In the genomic region with DNA sequence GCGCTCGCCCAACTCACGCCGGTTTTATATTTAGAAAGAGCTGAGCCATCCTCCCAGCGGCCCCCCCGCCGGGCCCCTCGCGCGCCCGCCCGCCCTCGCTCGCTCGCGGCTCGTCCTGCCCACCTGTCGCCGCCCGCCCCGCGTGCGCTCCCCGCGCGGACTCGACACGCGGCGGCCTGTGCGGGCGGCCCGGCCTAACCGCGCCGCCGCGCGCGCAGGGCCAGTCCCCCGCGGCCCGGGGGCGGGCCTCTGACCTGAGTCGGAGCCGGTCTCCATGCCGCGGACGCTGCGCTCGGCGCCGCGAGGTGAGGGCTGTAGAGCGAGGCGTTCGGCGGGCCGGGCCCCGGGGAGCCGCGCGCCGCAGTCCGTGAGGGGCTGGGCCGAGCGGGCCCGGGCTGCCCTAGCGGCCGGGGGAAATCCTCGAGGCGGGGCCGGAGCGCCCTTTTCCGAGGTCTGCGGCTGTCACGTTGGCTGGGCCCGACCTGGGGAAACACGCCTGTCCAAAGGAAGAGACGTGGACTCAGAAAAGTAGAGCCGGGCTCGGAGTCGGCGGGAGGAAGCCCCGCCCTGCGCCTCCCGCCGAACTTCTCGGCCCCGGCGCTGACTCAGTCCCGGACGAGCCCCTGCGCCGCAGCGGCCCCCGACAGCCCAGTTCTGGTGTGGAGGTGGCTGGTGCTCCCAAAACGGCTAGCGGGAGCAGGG, we compare ENCODE assay signal across 8 cellular contexts. TPM values are rescaled to one million over a fixed set of nuclear protein-coding genes. Genes with fewer than 3 reads are reported as not detected.
DNase-seq lines count a peak whose midpoint lies in the region; ATAC-seq, FAIRE-seq and TF ChIP-seq lines count a peak whose summit lies in the region.

A gene with protein sequence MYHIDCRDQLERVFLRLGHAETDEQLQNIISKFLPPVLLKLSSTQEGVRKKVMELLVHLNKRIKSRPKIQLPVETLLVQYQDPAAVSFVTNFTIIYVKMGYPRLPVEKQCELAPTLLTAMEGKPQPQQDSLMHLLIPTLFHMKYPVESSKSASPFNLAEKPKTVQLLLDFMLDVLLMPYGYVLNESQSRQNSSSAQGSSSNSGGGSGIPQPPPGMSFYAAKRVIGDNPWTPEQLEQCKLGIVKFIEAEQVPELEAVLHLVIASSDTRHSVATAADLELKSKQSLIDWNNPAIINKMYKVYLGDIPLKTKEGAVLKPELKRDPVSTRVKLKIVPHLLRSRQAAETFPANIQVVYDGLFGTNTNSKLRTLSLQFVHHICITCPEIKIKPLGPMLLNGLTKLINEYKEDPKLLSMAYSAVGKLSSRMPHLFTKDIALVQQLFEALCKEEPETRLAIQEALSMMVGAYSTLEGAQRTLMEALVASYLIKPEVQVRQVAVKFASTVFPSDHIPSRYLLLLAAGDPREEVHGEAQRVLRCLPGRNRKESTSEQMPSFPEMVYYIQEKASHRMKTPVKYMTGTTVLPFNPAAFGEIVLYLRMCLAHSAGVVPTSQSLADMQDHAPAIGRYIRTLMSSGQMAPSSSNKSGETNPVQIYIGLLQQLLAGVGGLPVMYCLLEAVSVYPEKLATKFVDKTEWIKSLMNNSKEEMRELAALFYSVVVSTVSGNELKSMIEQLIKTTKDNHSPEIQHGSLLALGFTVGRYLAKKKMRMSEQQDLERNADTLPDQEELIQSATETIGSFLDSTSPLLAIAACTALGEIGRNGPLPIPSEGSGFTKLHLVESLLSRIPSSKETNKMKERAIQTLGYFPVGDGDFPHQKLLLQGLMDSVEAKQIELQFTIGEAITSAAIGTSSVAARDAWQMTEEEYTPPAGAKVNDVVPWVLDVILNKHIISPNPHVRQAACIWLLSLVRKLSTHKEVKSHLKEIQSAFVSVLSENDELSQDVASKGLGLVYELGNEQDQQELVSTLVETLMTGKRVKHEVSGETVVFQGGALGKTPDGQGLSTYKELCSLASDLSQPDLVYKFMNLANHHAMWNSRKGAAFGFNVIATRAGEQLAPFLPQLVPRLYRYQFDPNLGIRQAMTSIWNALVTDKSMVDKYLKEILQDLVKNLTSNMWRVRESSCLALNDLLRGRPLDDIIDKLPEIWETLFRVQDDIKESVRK (N-terminal part only) (minus strand): TSS at position 522 of the 702 bp plus-strand sequence. CDS start 11,465 bp downstream, outside the sequence.

- H3K27ac ChIP-seq in kidney (ENCODE audit: low read depth in 2 of 2, low read length in 2 of 2) = peak within 1 kb of the TSS; percentile 79 to 91

- DNase-seq in SIG-M5 treated with dmso at 0.1 percent for 504 hours (lab: John Stamatoyannopoulos, UW; ENCODE audit: unreplicated experiment) = peak; percentile 69
- DNase-seq in SIG-M5 (lab: John Stamatoyannopoulos, UW) = no peak
- peak; percentile 80 for DNase-seq in NCI-H2227 (lab: John Stamatoyannopoulos, UW; ENCODE audit: unreplicated experiment)
- peak; percentile 74 for DNase-seq in activated CD4-positive, CD25-positive, alpha-beta regulatory T cell treated with anti-CD3 and anti-CD28 coated beads, Interleukin-2, amount 50 U/mL, for 72 hours
- peak; percentile 67 for DNase-seq in cerebellum (ENCODE audit: low spot score)
- DNase-seq in kidney = peak; percentile 89
- DNase-seq in stimulated activated CD4-positive, alpha-beta T cell treated with anti-CD3 and anti-CD28 coated beads, Interleukin-12 subunit alpha, Interleukin-12 subunit beta, amount 100 ng/mL, for 48 hours (ENCODE audit: low read depth in 2 of 3, low spot score in 1 of 3) = peak; percentile 46 to 65 (median 46)

- peak within 1 kb of the TSS; percentile 96 to 98 for H3K4me3 ChIP-seq in kidney (ENCODE audit: low read length in 2 of 2)

- ATAC-seq in HG02938 (IDR thresholded peaks at IDR 0.05; ENCODE audit: unreplicated experiment) = peak; percentile 50

- TF ChIP-seq CTCF in kidney (IDR thresholded peaks at IDR 0.05; ENCODE audit: borderline replicate concordance, extremely low read depth, insufficient read depth) = no peak

- peaks cover 2 to 9% of the 10 kb centered on the region in 2 donors for H3K4me1 ChIP-seq in kidney (ENCODE audit: control insufficient read depth in 1 of 2, insufficient read depth in 1 of 2, low read depth in 1 of 2, low read length in 2 of 2)

- no peak for FAIRE-seq in kidney (lab: Jason Lieb, UNC)

- H3K9ac ChIP-seq in kidney (ENCODE audit: low read length in 2 of 2) = peak within 1 kb of the TSS; percentile 89 to 97

- no peaks in the 10 kb centered on the region for H3K9me3 ChIP-seq in kidney (ENCODE audit: control insufficient read depth in 1 of 2, low read length in 2 of 2)

- H3K36me3 ChIP-seq in kidney (ENCODE audit: control insufficient read depth in 1 of 2, insufficient read depth in 2 of 2, low read length in 2 of 2) = no peaks in the 10 kb centered on the region

- intact Hi-C loops in kidney (cut with DNase I) = no loop called here

RNA-seq across cellular contexts. Expression of the gene that starts here (rescaled TPM):
- total RNA-seq in cerebellum (89.0 TPM), kidney (83.7 TPM)
- 28.1 TPM for polyA plus RNA-seq in kidney (ENCODE audit: insufficient read depth, low read depth, low replicate concordance)
